12 cellular contexts compared by ENCODE assay signal in genomic region chr12:100234166-100234565, GRCh38. TPM values are rescaled to one million over a fixed set of nuclear protein-coding genes. Genes with fewer than 3 reads are reported as not detected.
DNase-seq lines count a peak whose midpoint lies in the region; ATAC-seq, FAIRE-seq and TF ChIP-seq lines count a peak whose summit lies in the region.
"Had no signal": no experiment of that assay in that cellular context is flagged by ENCODE, and none has a peak within 500 bp of the region (broad histone marks: within the 10 kb centered on the region; RNA-seq: fewer than 3 reads in every experiment).

No MANE protein-coding gene starts in this region.

- H3K36me3 ChIP-seq in endothelial cell of umbilical vein (ENCODE audit: control insufficient read depth in 2 of 2, extremely low read depth in 1 of 2, insufficient read depth in 2 of 2, low read length in 2 of 2) (no peaks in the 10 kb centered on the region), osteoblast (ENCODE audit: insufficient read depth, low read length) (no peaks in the 10 kb centered on the region)
- H3K36me3 ChIP-seq: esophagus muscularis mucosa had no signal

- H4K20me1 ChIP-seq in endothelial cell of umbilical vein (replicated peaks; ENCODE audit: control insufficient read depth, extremely low read depth, insufficient read depth, low read length) (no peaks in the 10 kb centered on the region), osteoblast (ENCODE audit: insufficient read depth, low read length) (no peaks in the 10 kb centered on the region)

- no peak for TF ChIP-seq CTCF in endothelial cell of umbilical vein (IDR thresholded peaks at IDR 0.05; ENCODE audit: extremely low read depth in 1 of 2, insufficient read depth in 1 of 2, low read depth in 1 of 2, low read length in 2 of 2)
- no peak for TF ChIP-seq CTCF in osteoblast (IDR thresholded peaks at IDR 0.05; ENCODE audit: extremely low read depth, low read depth, low read length)

- no peaks in the 10 kb centered on the region for H3K36me3 Mint-ChIP-seq in activated T-helper 17 cell treated with anti-CD3 and anti-CD28 coated beads, Interleukin-2, amount 50 U/mL, for 72 hours (ENCODE audit: low read depth)

- CTCF ChIA-PET in endothelial cell of umbilical vein (lab: Charles Lee): interaction anchor here (1.1 to 4.8 kb wide), 17 partner anchors 12 to 504 kb away, joined by 3 to 172 read pairs (median 7); partner anchors contain the start of genes ACTR6, DEPDC4 and SCYL2

- H3K9ac ChIP-seq in endothelial cell of umbilical vein (replicated peaks; ENCODE audit: extremely low read depth, insufficient read depth, low read length): no peak overlapping the region

- H3K79me2 ChIP-seq in endothelial cell of umbilical vein (ENCODE audit: control insufficient read depth, insufficient read depth, low read length): no peaks in the 10 kb centered on the region
- no peaks in the 10 kb centered on the region for H3K79me2 ChIP-seq in osteoblast (ENCODE audit: insufficient read depth, low read length)

- no peak overlapping the region for H3K4me2 ChIP-seq in endothelial cell of umbilical vein (ENCODE audit: insufficient read depth, low read length)
- H3K4me2 ChIP-seq in osteoblast (ENCODE audit: insufficient read depth, low read length): peak overlapping the region; percentile 84

- H3K9me3 ChIP-seq in endothelial cell of umbilical vein (replicated peaks; ENCODE audit: control insufficient read depth, insufficient read depth, low read length) (no peaks in the 10 kb centered on the region), osteoblast (ENCODE audit: low read depth, low read length) (no peaks in the 10 kb centered on the region)
- H3K9me3 ChIP-seq: esophagus muscularis mucosa, testis had no signal

- dilution Hi-C loops in endothelial cell of umbilical vein (cut with MboI; ENCODE audit: extremely low pct_ligation_motif_present, low sequenced_read_pairs): no loop called here

- intact Hi-C loops in endothelial cell of umbilical vein (cut with micrococcal nuclease): loop anchor here (1.0 to 10.0 kb wide), 3 partner anchors 170 to 431 kb away; no protein-coding TSS in a partner anchor

- H3K27me3 Mint-ChIP-seq in activated T-helper 17 cell treated with anti-CD3 and anti-CD28 coated beads, Interleukin-2, amount 50 U/mL, for 72 hours: no peaks in the 10 kb centered on the region
- H3K27me3 Mint-ChIP-seq: brain had no signal

- no peak overlapping the region for H3K4me3 Mint-ChIP-seq in activated T-helper 17 cell treated with anti-CD3 and anti-CD28 coated beads, Interleukin-2, amount 50 U/mL, for 72 hours
- H3K4me3 Mint-ChIP-seq: brain had no signal

- no peak overlapping the region for H3K27ac Mint-ChIP-seq in activated T-helper 17 cell treated with anti-CD3 and anti-CD28 coated beads, Interleukin-2, amount 50 U/mL, for 72 hours
- H3K27ac Mint-ChIP-seq: brain had no signal

- H3K4me1 ChIP-seq in endothelial cell of umbilical vein (ENCODE audit: control insufficient read depth, extremely low read depth, insufficient read depth, low read length): no peaks in the 10 kb centered on the region
- H3K4me1 ChIP-seq in osteoblast (ENCODE audit: insufficient read depth, low read length): peaks cover 8% of the 10 kb centered on the region
- H3K4me1 ChIP-seq: testis had no signal

- H3K9me3 Mint-ChIP-seq in activated T-helper 17 cell treated with anti-CD3 and anti-CD28 coated beads, Interleukin-2, amount 50 U/mL, for 72 hours: no peaks in the 10 kb centered on the region

- H3K4me3 ChIP-seq in endothelial cell of umbilical vein (replicated peaks in 1 of 3; ENCODE audit: insufficient read depth in 1 of 3, low read depth in 1 of 3, low read length in 3 of 3) (no peak overlapping the region), osteoblast (ENCODE audit: insufficient read depth, low read length) (peak overlapping the region; percentile 59)
- H3K4me3 ChIP-seq: esophagus muscularis mucosa, testis had no signal

- in situ Hi-C loops in Caki2 (cut with HindIII; ENCODE audit: low pct_unique_long_range_greater_than_20kb, low sequenced_read_pairs): no loop called here

- DNase-seq in Caki2 (ENCODE audit: low read depth): peak; percentile 2
- peak; percentile 56 for DNase-seq in HT1080 (ENCODE audit: low read depth)
- DNase-seq in endothelial cell of umbilical vein (ENCODE audit: low read depth, low spot score): peak; percentile 8
- peak; percentile 58 for DNase-seq in osteoblast (ENCODE audit: insufficient read length, low spot score, missing footprints)
- no peak for DNase-seq in SHP77 (lab: John Stamatoyannopoulos, UW)
- no peak for DNase-seq in NCI-H146 treated with DMSO at 0.1 percent for 48 hours (lab: John Stamatoyannopoulos, UW; ENCODE audit: unreplicated experiment)
- DNase-seq: activated CD4-positive, CD25-positive, alpha-beta regulatory T cell; testis had no signal

- no peak overlapping the region for H2AFZ ChIP-seq in endothelial cell of umbilical vein (ENCODE audit: low read depth, low read length)
- peak overlapping the region; percentile 69 for H2AFZ ChIP-seq in osteoblast (ENCODE audit: low read length)

- POLR2A ChIA-PET in endothelial cell of umbilical vein (lab: Charles Lee): no interaction called here

- no peak for TF ChIP-seq POLR2A in endothelial cell of umbilical vein (IDR thresholded peaks at IDR 0.05; ENCODE audit: low read depth, low read length)

- no TSS peak for BruUV-seq in endothelial cell of umbilical vein (replicated peaks; lab: Mats Ljungman, UMichigan)

- H3K27ac ChIP-seq in endothelial cell of umbilical vein (ENCODE audit: insufficient read depth, low read depth, low read length) (no peak overlapping the region), osteoblast (ENCODE audit: low read depth, low read length) (peak overlapping the region; percentile 29)
- H3K27ac ChIP-seq: testis had no signal

- H3K4me1 Mint-ChIP-seq in activated T-helper 17 cell treated with anti-CD3 and anti-CD28 coated beads, Interleukin-2, amount 50 U/mL, for 72 hours: no peaks in the 10 kb centered on the region
- H3K4me1 Mint-ChIP-seq: brain had no signal

- H3K9me1 ChIP-seq in endothelial cell of umbilical vein (replicated peaks; ENCODE audit: control insufficient read depth, extremely low read depth, insufficient read depth, low read length): no peaks in the 10 kb centered on the region

- FAIRE-seq in endothelial cell of umbilical vein (lab: Jason Lieb, UNC): no peak

- H3K27me3 ChIP-seq in endothelial cell of umbilical vein (ENCODE audit: control insufficient read depth in 2 of 2, insufficient read depth in 2 of 2, low read length in 2 of 2) (no peaks in the 10 kb centered on the region), osteoblast (ENCODE audit: insufficient read depth, low read length) (no peaks in the 10 kb centered on the region)
- H3K27me3 ChIP-seq: esophagus muscularis mucosa, testis had no signal

- no peak for ATAC-seq in HG03342 (IDR thresholded peaks at IDR 0.05; ENCODE audit: unreplicated experiment)
- ATAC-seq in activated T-helper 17 cell treated with anti-CD3 and anti-CD28 coated beads, Interleukin-2, amount 50 U/mL, for 72 hours (replicated peaks): no peak

RNA-seq across cellular contexts. Expression of gene DEPDC4, which starts 32.7 kb away (rescaled TPM):
- total RNA-seq in Caki2 (2014; rRNA removed; shearing (Covaris generic); ENCODE audit: low replicate concordance): 2.0 TPM in 1 of 2 replicates, not detected in the other
- 2.1 and 2.4 TPM in 2 replicates for total RNA-seq in HT1080 (2014; rRNA removed; shearing (Covaris generic))
- 2.3 and 3.6 TPM in 2 replicates for polyA plus RNA-seq in HT1080 (2015; cell fraction: cytosol; rRNA removed)
- 2.8 and 2.9 TPM in 2 replicates for polyA plus RNA-seq in HT1080 (2015; cell fraction: nucleus; rRNA removed)
- 0.44 and 0.66 TPM in 2 replicates for total RNA-seq in endothelial cell of umbilical vein
- polyA plus RNA-seq in endothelial cell of umbilical vein: 0.15 and 0.16 TPM in 2 replicates
- 0.36 and 0.76 TPM in 2 replicates for polyA plus RNA-seq in endothelial cell of umbilical vein (2011; cell fraction: cytosol; rRNA removed)
- 0.18 TPM in 1 of 2 replicates, not detected in the other for polyA plus RNA-seq in endothelial cell of umbilical vein (2011; cell fraction: nucleus; rRNA removed)
- 0.20 and 0.59 TPM in 2 replicates for polyA plus RNA-seq in endothelial cell of umbilical vein (2012)
- not detected in 2 replicates for polyA minus RNA-seq in endothelial cell of umbilical vein
- polyA minus RNA-seq in endothelial cell of umbilical vein (2011; cell fraction: cytosol; rRNA and poly(A)+ RNA removed): not detected
- polyA minus RNA-seq in endothelial cell of umbilical vein (2011; cell fraction: nucleus; rRNA and poly(A)+ RNA removed): 0.53 TPM in 1 of 2 replicates, not detected in the other
- 0.36 and 1.5 TPM in 2 replicates for total RNA-seq in osteoblast
- total RNA-seq in activated T-helper 17 cell treated with anti-CD3 and anti-CD28 coated beads, Interleukin-2, amount 50 U/mL, for 72 hours: 1 to 10 TPM; 2.4 TPM

RNA-seq across cellular contexts. Expression of gene SCYL2, which starts 32.8 kb away (rescaled TPM):
- total RNA-seq in Caki2 (2014; rRNA removed; shearing (Covaris generic); ENCODE audit: low replicate concordance): 1.8 and 3.0 TPM in 2 replicates
- 23.6 and 25.5 TPM in 2 replicates for total RNA-seq in HT1080 (2014; rRNA removed; shearing (Covaris generic))
- polyA plus RNA-seq in HT1080 (2015; cell fraction: cytosol; rRNA removed): 21.9 and 29.6 TPM in 2 replicates
- polyA plus RNA-seq in HT1080 (2015; cell fraction: nucleus; rRNA removed): 38.0 and 49.5 TPM in 2 replicates
- total RNA-seq in endothelial cell of umbilical vein: 41.4 and 41.6 TPM in 2 replicates
- polyA plus RNA-seq in endothelial cell of umbilical vein: 10.2 and 12.5 TPM in 2 replicates
- polyA plus RNA-seq in endothelial cell of umbilical vein (2011; cell fraction: cytosol; rRNA removed): 13.3 and 14.8 TPM in 2 replicates
- 25.8 and 31.2 TPM in 2 replicates for polyA plus RNA-seq in endothelial cell of umbilical vein (2011; cell fraction: nucleus; rRNA removed)
- 33.7 and 39.2 TPM in 2 replicates for polyA plus RNA-seq in endothelial cell of umbilical vein (2012)
- 27.7 and 28.3 TPM in 2 replicates for polyA minus RNA-seq in endothelial cell of umbilical vein
- polyA minus RNA-seq in endothelial cell of umbilical vein (2011; cell fraction: cytosol; rRNA and poly(A)+ RNA removed): 27.4 TPM
- polyA minus RNA-seq in endothelial cell of umbilical vein (2011; cell fraction: nucleus; rRNA and poly(A)+ RNA removed): 29.6 and 41.3 TPM in 2 replicates
- 64.4 and 69.8 TPM in 2 replicates for total RNA-seq in osteoblast
- 10 to 100 TPM; 18.7 to 31.2 TPM for total RNA-seq in activated T-helper 17 cell treated with anti-CD3 and anti-CD28 coated beads, Interleukin-2, amount 50 U/mL, for 72 hours

RNA-seq across cellular contexts. Expression of gene ACTR6, which starts 33.6 kb away (rescaled TPM):
- 19.0 and 26.8 TPM in 2 replicates for total RNA-seq in Caki2 (2014; rRNA removed; shearing (Covaris generic); ENCODE audit: low replicate concordance)
- total RNA-seq in HT1080 (2014; rRNA removed; shearing (Covaris generic)): 15.6 and 20.8 TPM in 2 replicates
- 28.9 and 43.8 TPM in 2 replicates for polyA plus RNA-seq in HT1080 (2015; cell fraction: cytosol; rRNA removed)
- 46.0 and 75.3 TPM in 2 replicates for polyA plus RNA-seq in HT1080 (2015; cell fraction: nucleus; rRNA removed)
- total RNA-seq in endothelial cell of umbilical vein: 23.2 and 24.7 TPM in 2 replicates
- polyA plus RNA-seq in endothelial cell of umbilical vein: 4.8 and 7.5 TPM in 2 replicates
- polyA plus RNA-seq in endothelial cell of umbilical vein (2011; cell fraction: cytosol; rRNA removed): 10.8 and 20.0 TPM in 2 replicates
- polyA plus RNA-seq in endothelial cell of umbilical vein (2011; cell fraction: nucleus; rRNA removed): 15.1 and 17.5 TPM in 2 replicates
- 28.9 and 35.6 TPM in 2 replicates for polyA plus RNA-seq in endothelial cell of umbilical vein (2012)
- 3.6 TPM in 2 replicates for polyA minus RNA-seq in endothelial cell of umbilical vein
- 6.0 TPM for polyA minus RNA-seq in endothelial cell of umbilical vein (2011; cell fraction: cytosol; rRNA and poly(A)+ RNA removed)
- polyA minus RNA-seq in endothelial cell of umbilical vein (2011; cell fraction: nucleus; rRNA and poly(A)+ RNA removed): 8.4 and 8.5 TPM in 2 replicates
- total RNA-seq in osteoblast: 13.6 and 19.2 TPM in 2 replicates
- 10 to 100 TPM; 31.0 to 40.6 TPM for total RNA-seq in activated T-helper 17 cell treated with anti-CD3 and anti-CD28 coated beads, Interleukin-2, amount 50 U/mL, for 72 hours

Comparison
In these comparisons a context has a peak if more than half of its experiments do, and no peak if none do; other contexts are left out.
1. DNase-seq: peak in Caki2 (single experiment), HT1080 (single experiment), endothelial cell of umbilical vein (single experiment) and osteoblast (single experiment); none in SHP77 (0 of 2) and NCI-H146 treated with DMSO at 0.1 percent for 48 hours (single experiment).